Comparison of ENCODE assay signal across 23 cellular contexts in genomic region chrX:84933956-84934556, GRCh38.
"Had no signal": no experiment of that assay in that cellular context is flagged by ENCODE, and none has a peak within 500 bp of the region (broad histone marks: within the 10 kb centered on the region; RNA-seq: fewer than 3 reads in every experiment).

No MANE protein-coding gene starts in this region.

- H3K4me3 ChIP-seq: colonic mucosa, esophagus muscularis mucosa, gastroesophageal sphincter, heart left ventricle, hepatocyte, lower lobe of right lung, neural progenitor cell, prostate gland, right atrium auricular region, sigmoid colon, stomach, tibial artery had no signal

- ATAC-seq: foreskin keratinocyte; gastroesophageal sphincter; left cardiac atrium; left ventricle myocardium superior; lower lobe of right lung; stimulated activated effector memory CD8-positive, alpha-beta T cell treated with anti-CD3 and anti-CD28 coated beads, Interleukin-12 subunit alpha, Interleukin-12 subunit beta, amount 100 ng/mL, for 72 hours had no signal

- H3K9ac ChIP-seq: neural progenitor cell had no signal

- H3K79me2 ChIP-seq: hepatocyte had no signal

- H3K36me3 ChIP-seq: colonic mucosa, esophagus muscularis mucosa, gastroesophageal sphincter, heart left ventricle, lower lobe of right lung, neural progenitor cell, prostate gland, right atrium auricular region, sigmoid colon, stomach, tibial artery had no signal

- H2AFZ ChIP-seq: hepatocyte, neural progenitor cell had no signal

- H3K4me1 ChIP-seq: colonic mucosa, esophagus muscularis mucosa, foreskin keratinocyte, gastroesophageal sphincter, heart left ventricle, lower lobe of right lung, neural progenitor cell, prostate gland, right atrium auricular region, sigmoid colon, stomach, tibial artery had no signal

- H3K4me2 ChIP-seq: hepatocyte, neural progenitor cell had no signal

- DNase-seq: colonic mucosa; effector CD8-positive, alpha-beta T cell; endodermal cell; foreskin keratinocyte; heart left ventricle; kidney; left cardiac atrium; left ventricle myocardium superior; lower lobe of right lung; sigmoid colon; stimulated activated CD4-positive, alpha-beta T cell treated with anti-CD3 and anti-CD28 coated beads, Interleukin-2, amount 100 ng/mL, for 24 hours; stimulated activated CD4-positive, alpha-beta T cell treated with anti-CD3 and anti-CD28 coated beads, Interleukin-4, amount 100 ng/mL, for 24 hours; stimulated activated naive CD4-positive, alpha-beta T cell treated with Interleukin-2 at 50 U/mL for 16 hours; stomach; tibial artery had no signal

- H3K27me3 ChIP-seq: colonic mucosa, esophagus muscularis mucosa, foreskin keratinocyte, gastroesophageal sphincter, hepatocyte, neural progenitor cell, right atrium auricular region, sigmoid colon, tibial artery had no signal

- H3K9me3 ChIP-seq: colonic mucosa, esophagus muscularis mucosa, gastroesophageal sphincter, heart left ventricle, lower lobe of right lung, prostate gland, right atrium auricular region, sigmoid colon, stomach, tibial artery had no signal

- H3K27ac ChIP-seq: colonic mucosa, epithelial cell of prostate, esophagus muscularis mucosa, foreskin keratinocyte, gastroesophageal sphincter, heart left ventricle, hepatocyte, lower lobe of right lung, neural progenitor cell, prostate gland, right atrium auricular region, sigmoid colon, stomach, tibial artery had no signal
